ENCODE assay signal across 14 cellular contexts in the genomic region with DNA sequence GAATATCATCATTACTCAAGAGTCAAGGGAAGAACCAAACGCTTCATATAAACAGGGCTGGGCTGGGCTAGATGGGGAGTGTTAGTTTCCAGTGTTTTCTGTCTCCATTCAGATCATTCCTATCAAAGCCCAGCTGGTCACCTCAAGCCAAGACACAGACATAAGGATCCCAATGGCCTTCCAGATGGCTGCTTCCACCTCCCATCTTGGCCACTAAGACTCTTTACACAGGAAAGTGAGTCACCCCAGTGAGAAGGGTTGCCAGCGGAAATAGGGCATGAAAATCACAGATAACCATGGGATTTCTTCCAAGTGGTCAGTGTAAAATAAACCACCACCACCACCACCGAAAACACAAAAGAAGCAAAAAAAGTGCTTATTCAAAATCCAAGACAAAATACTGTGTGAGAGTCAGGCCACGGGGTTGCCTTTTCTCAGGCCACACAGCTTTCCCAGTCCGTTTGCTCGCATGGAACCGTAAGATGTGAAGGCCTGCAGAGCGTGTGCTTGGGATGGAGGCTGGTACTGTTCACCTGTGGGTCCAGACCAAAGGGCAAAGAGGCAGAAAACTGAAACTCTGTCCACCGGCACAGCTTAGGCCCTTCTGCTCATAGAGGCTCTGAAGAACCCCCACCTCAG. TPM values are rescaled to one million over a fixed set of nuclear protein-coding genes. Genes with fewer than 3 reads are reported as not detected.
DNase-seq lines count a peak whose midpoint lies in the region; ATAC-seq and TF ChIP-seq lines count a peak whose summit lies in the region.
"Had no signal": no experiment of that assay in that cellular context is flagged by ENCODE, and none has a peak within 500 bp of the region (broad histone marks: within the 10 kb centered on the region; RNA-seq: fewer than 3 reads in every experiment).

No MANE protein-coding gene starts in this region.

- H3K4me1 ChIP-seq in sigmoid colon (no peaks in the 10 kb centered on the region), ovary (ENCODE audit: insufficient read depth) (no peaks in the 10 kb centered on the region)
- H3K4me1 ChIP-seq: uterus had no signal

- intact Hi-C loops in left ventricle myocardium superior (cut with micrococcal nuclease) (no loop called here), Right ventricle myocardium inferior (cut with DNase I) (no loop called here), sigmoid colon (cut with DNase I) (no loop called here), ovary (cut with DNase I) (no loop called here)

- peaks cover 25% of the 10 kb centered on the region for H3K27me3 Mint-ChIP-seq in progenitor cell of endocrine pancreas

- TF ChIP-seq CTCF in astrocyte of the cerebellum (IDR thresholded peaks at IDR 0.05; ENCODE audit: low read depth, low read length, missing control alignments) = no peak
- no peak for TF ChIP-seq CTCF in sigmoid colon (IDR thresholded peaks at IDR 0.05)
- no peak for TF ChIP-seq CTCF in progenitor cell of endocrine pancreas (IDR thresholded peaks at IDR 0.05; ENCODE audit: unreplicated experiment)
- no peak for TF ChIP-seq CTCF in ovary (IDR thresholded peaks at IDR 0.05)

- H3K36me3 Mint-ChIP-seq in progenitor cell of endocrine pancreas (ENCODE audit: insufficient read depth) = no peaks in the 10 kb centered on the region

- TF ChIP-seq EP300 in sigmoid colon (IDR thresholded peaks at IDR 0.05) (no peak), ovary (IDR thresholded peaks at IDR 0.05) (no peak)

- TF ChIP-seq POLR2A in sigmoid colon (IDR thresholded peaks at IDR 0.05) = no peak
- no peak for TF ChIP-seq POLR2A in ovary (IDR thresholded peaks at IDR 0.05)

- 71 to 79% methylated on average over 9 of the region's 9 CpGs for WGBS in sigmoid colon, 2 donors
- WGBS in ovary, 3 donors = 51 to 68% (median 66%) methylated on average over 9 of the region's 9 CpGs

- H3K9me3 Mint-ChIP-seq in progenitor cell of endocrine pancreas (ENCODE audit: low read depth) = peaks cover 7% of the 10 kb centered on the region

- peaks cover 6% of the 10 kb centered on the region for H3K4me1 Mint-ChIP-seq in progenitor cell of endocrine pancreas (ENCODE audit: low read depth)

- H3K27ac ChIP-seq in sigmoid colon (no peak overlapping the region), ovary (no peak overlapping the region)
- H3K27ac ChIP-seq: uterus had no signal

- peak; percentile 55 for ATAC-seq in left ventricle myocardium superior
- no peak for ATAC-seq in Right ventricle myocardium inferior

- H3K36me3 ChIP-seq in sigmoid colon (no peaks in the 10 kb centered on the region), ovary (no peaks in the 10 kb centered on the region)
- H3K36me3 ChIP-seq: uterus had no signal

- H3K9me3 ChIP-seq in sigmoid colon = no peaks in the 10 kb centered on the region
- H3K9me3 ChIP-seq in ovary = no peaks in the 10 kb centered on the region
- H3K9me3 ChIP-seq: uterus had no signal

- in situ Hi-C loops in astrocyte of the cerebellum (cut with HindIII; ENCODE audit: low sequenced_read_pairs) = no loop called here

- H3K27me3 ChIP-seq in sigmoid colon (no peaks in the 10 kb centered on the region), ovary (no peaks in the 10 kb centered on the region)
- H3K27me3 ChIP-seq: uterus had no signal

- no peak overlapping the region for H3K4me3 ChIP-seq in astrocyte of the cerebellum (ENCODE audit: low read depth, low read length)
- no peak overlapping the region for H3K4me3 ChIP-seq in sigmoid colon
- no peak overlapping the region for H3K4me3 ChIP-seq in ovary
- H3K4me3 ChIP-seq: lung, uterus had no signal

- no peak overlapping the region for H3K4me3 Mint-ChIP-seq in progenitor cell of endocrine pancreas (ENCODE audit: low read depth)

- H3K27ac Mint-ChIP-seq in progenitor cell of endocrine pancreas = no peak overlapping the region

- no peak for DNase-seq in left ventricle myocardium superior
- no peak for DNase-seq in Right ventricle myocardium inferior (ENCODE audit: missing footprints)
- peak; percentile 92 for DNase-seq in astrocyte of the cerebellum (ENCODE audit: low read depth)
- DNase-seq in glomerular endothelial cell (ENCODE audit: extremely low read depth, low read depth, low spot score) = peak; percentile 51
- no peak for DNase-seq in sigmoid colon
- no peak for DNase-seq in progenitor cell of endocrine pancreas (ENCODE audit: low spot score, unreplicated experiment)
- no peak for DNase-seq in AG08395 (ENCODE audit: low spot score)
- DNase-seq in ovary = no peak
- DNase-seq: activated CD4-positive, CD25-positive, alpha-beta regulatory T cell treated with anti-CD3 and anti-CD28 coated beads, Interleukin-2, amount 50 U/mL, for 72 hours; activated T-cell treated with anti-CD3 and anti-CD28 coated beads for 4 hours; MM.1S; uterus had no signal

RNA-seq across cellular contexts. Expression of gene PRSS2, which starts 5.6 kb away (rescaled TPM):
- total RNA-seq in left ventricle myocardium superior (not detected), Right ventricle myocardium inferior (not detected), glomerular endothelial cell (0.41 and 3.0 TPM in 2 replicates), sigmoid colon (not detected), progenitor cell of endocrine pancreas (3.9 and 5.3 TPM in 2 replicates), ovary (10 to 100 TPM in 2 of 7 donors, 1 to 10 TPM in 3, not detected in 2; 1.4 to 90.0 (median 5.3) TPM)
- polyA plus RNA-seq in sigmoid colon (10 to 100 TPM in 1 of 3 donors, 1 to 10 TPM in 2; 1.4 to 30.0 (median 3.0) TPM), ovary (1 to 10 TPM in 1 of 2 donors, not detected in 1; 1.5 TPM)
- total RNA-seq: osteocyte, uterus had no signal

RNA-seq across cellular contexts. Expression of gene PRSS1, which starts 27.1 kb away (rescaled TPM):
- total RNA-seq in left ventricle myocardium superior = not detected
- not detected for total RNA-seq in Right ventricle myocardium inferior
- total RNA-seq in glomerular endothelial cell = not detected in 2 replicates
- total RNA-seq in sigmoid colon = not detected
- 10 to 100 TPM in 1 of 3 donors, 1 to 10 TPM in 1, under 1 TPM in 1; 0.67 to 25.8 (median 1.8) TPM for polyA plus RNA-seq in sigmoid colon
- total RNA-seq in progenitor cell of endocrine pancreas = 26.9 and 32.1 TPM in 2 replicates
- 10 to 100 TPM in 2 of 7 donors, 1 to 10 TPM in 1, under 1 TPM in 1, not detected in 3; 0.82 to 35.0 (median 18.6) TPM for total RNA-seq in ovary
- under 1 TPM in 1 of 2 donors, not detected in 1; 0.15 TPM for polyA plus RNA-seq in ovary
- total RNA-seq: osteocyte had no signal

Comparison
In these comparisons a context has a peak if more than half of its experiments do, and no peak if none do; other contexts are left out.
1. DNase-seq: peak in astrocyte of the cerebellum (single experiment) and glomerular endothelial cell (single experiment); none in left ventricle myocardium superior (single experiment), Right ventricle myocardium inferior (single experiment), sigmoid colon (single experiment), progenitor cell of endocrine pancreas (single experiment), AG08395 (single experiment) and ovary (0 of 5).